1 cellular context compared by ENCODE assay signal in genomic region chr12:80041691-80042090, GRCh38.
TF ChIP-seq lines count a peak whose summit lies in the region.

No MANE protein-coding gene starts in this region.

TF ChIP-seq in endothelial cell of umbilical vein, 7 proteins besides CTCF, POLR2A, EP300 and RAD21:
- no peak for TF ChIP-seq EZH2 (IDR thresholded peaks at IDR 0.05; ENCODE audit: borderline replicate concordance, low read depth, low read length, severe bottlenecking)
- TF ChIP-seq POLR2AphosphoS5 (IDR thresholded peaks at IDR 0.05; ENCODE audit: insufficient read depth, low read depth, low read length): no peak
TF ChIP-seq in endothelial cell of umbilical vein: peak in this region for 0.
